Comparison of ENCODE assay signal across 13 cellular contexts in genomic region chr5:33806736-33807442, GRCh38.
DNase-seq lines count a peak whose midpoint lies in the region; ATAC-seq and TF ChIP-seq lines count a peak whose summit lies in the region.
"Had no signal": no experiment of that assay in that cellular context is flagged by ENCODE, and none has a peak within 500 bp of the region (broad histone marks: within the 10 kb centered on the region; RNA-seq: fewer than 3 reads in every experiment).

No MANE protein-coding gene starts in this region.

- no peaks in the 10 kb centered on the region for H3K9me3 ChIP-seq in BE2C
- H3K9me3 ChIP-seq in upper lobe of right lung = no peaks in the 10 kb centered on the region
- H3K9me3 ChIP-seq: SJCRH30 had no signal

- peak overlapping the region; percentile 81 for H3K27ac ChIP-seq in brain microvascular endothelial cell
- no peak overlapping the region for H3K27ac ChIP-seq in upper lobe of right lung

- H3K4me1 ChIP-seq in BE2C = no peaks in the 10 kb centered on the region
- no peaks in the 10 kb centered on the region for H3K4me1 ChIP-seq in upper lobe of right lung

- H3K27me3 ChIP-seq in BE2C (no peaks in the 10 kb centered on the region; the same call in 1 of the 2 replicates), brain microvascular endothelial cell (replicated peaks) (no peaks in the 10 kb centered on the region), kidney epithelial cell (ENCODE audit: control insufficient read depth, insufficient read depth, low read length) (no peaks in the 10 kb centered on the region), upper lobe of right lung (no peaks in the 10 kb centered on the region)
- H3K27me3 ChIP-seq: SJCRH30 had no signal

- DNase-seq in BE2C = peak; percentile 14
- peak; percentile 43 for DNase-seq in HuH-7 (ENCODE audit: low spot score)
- DNase-seq in brain microvascular endothelial cell = peak; percentile 61
- DNase-seq in kidney epithelial cell (ENCODE audit: low read depth) = no peak
- DNase-seq in Ammon's horn (ENCODE audit: low spot score) = no peak
- no peak for DNase-seq in medulla oblongata (ENCODE audit: extremely low spot score)
- no peak for DNase-seq in upper lobe of right lung
- DNase-seq: activated CD4-positive, alpha-beta T cell treated with anti-CD3 and anti-CD28 coated beads, Interleukin-2, amount 10 ng/mL, durations not matched to agents 7 days and 5 days; effector CD8-positive, alpha-beta T cell; islet precursor cell; SJCRH30; stimulated activated CD4-positive, alpha-beta T cell treated with anti-CD3 and anti-CD28 coated beads, Interleukin-2, amount 100 ng/mL, for 24 hours had no signal

- H3K36me3 ChIP-seq in BE2C = no peaks in the 10 kb centered on the region
- peaks cover 13% of the 10 kb centered on the region for H3K36me3 ChIP-seq in brain microvascular endothelial cell (replicated peaks)
- no peaks in the 10 kb centered on the region for H3K36me3 ChIP-seq in kidney epithelial cell (ENCODE audit: control insufficient read depth, insufficient read depth, low read length)
- no peaks in the 10 kb centered on the region for H3K36me3 ChIP-seq in upper lobe of right lung

- in situ Hi-C loops in brain microvascular endothelial cell (cut with HindIII; ENCODE audit: low pct_ligation_motif_present, low sequenced_read_pairs) = no loop called here

- intact Hi-C loops in upper lobe of right lung (cut with DNase I) = no loop called here

- no peak overlapping the region for H3K4me3 ChIP-seq in BE2C (ENCODE audit: low read depth, low read length)
- no peak overlapping the region for H3K4me3 ChIP-seq in brain microvascular endothelial cell (ENCODE audit: low read depth, low read length)
- no peak overlapping the region for H3K4me3 ChIP-seq in kidney epithelial cell (ENCODE audit: low read depth, low read length)
- H3K4me3 ChIP-seq in upper lobe of right lung = no peak overlapping the region
- H3K4me3 ChIP-seq: SJCRH30 had no signal

- ATAC-seq in HG03520 (IDR thresholded peaks at IDR 0.05; ENCODE audit: unreplicated experiment) (no peak), upper lobe of right lung (no peak)

- TF ChIP-seq CTCF in BE2C (IDR thresholded peaks at IDR 0.05; ENCODE audit: low read depth, low read length) = peak; percentile 13; the same call in 1 of the 2 replicates
- no peak for TF ChIP-seq CTCF in brain microvascular endothelial cell (IDR thresholded peaks at IDR 0.05; ENCODE audit: low read depth, low read length, missing control alignments)
- TF ChIP-seq CTCF in kidney epithelial cell (IDR thresholded peaks at IDR 0.05; ENCODE audit: insufficient read depth, low read length, poor library complexity, severe bottlenecking) = peak; percentile 34
- no peak for TF ChIP-seq CTCF in upper lobe of right lung (IDR thresholded peaks at IDR 0.05)

Comparison
In these comparisons a context has a peak if more than half of its experiments do, and no peak if none do; other contexts are left out.
1. DNase-seq: peak in BE2C (single experiment), HuH-7 (single experiment) and brain microvascular endothelial cell (single experiment); none in kidney epithelial cell (single experiment), Ammon's horn (single experiment), medulla oblongata (single experiment) and upper lobe of right lung (single experiment).
2. CTCF ChIP-seq: peak in BE2C (single experiment) and kidney epithelial cell (single experiment); none in brain microvascular endothelial cell (single experiment) and upper lobe of right lung (single experiment).